12 cellular contexts compared by ENCODE assay signal in genomic region chr16:57113042-57113453, GRCh38. TPM values are rescaled to one million over a fixed set of nuclear protein-coding genes. Genes with fewer than 3 reads are reported as not detected.
A peak's percentile ranks its signal among the peaks of the same experiment; 100 is the strongest.
DNase-seq lines count a peak whose midpoint lies in the region; TF ChIP-seq lines count a peak whose summit lies in the region.
"Had no signal": no experiment of that assay in that cellular context is flagged by ENCODE, and none has a peak within 500 bp of the region (broad histone marks: within the 10 kb centered on the region; RNA-seq: fewer than 3 reads in every experiment).

No MANE protein-coding gene starts in this region.

- H2AFZ ChIP-seq in neuronal stem cell (ENCODE audit: low read length), result no peak overlapping the region

- TF ChIP-seq CTCF in choroid plexus epithelial cell (conservative IDR thresholded peaks at IDR 0.05; ENCODE audit: low read depth, low read length), result no peak

- H3K9ac ChIP-seq in BLaER1 (no peak overlapping the region), neuronal stem cell (ENCODE audit: low read depth, low read length, poor library complexity) (no peak overlapping the region)

- H2BK12ac ChIP-seq in neuronal stem cell (ENCODE audit: low read length), result peak overlapping the region; percentile 2

- no peaks in the 10 kb centered on the region for H3K27me3 ChIP-seq in BLaER1
- H3K27me3 ChIP-seq in neuronal stem cell (ENCODE audit: control insufficient read depth in 3 of 3, insufficient read depth in 3 of 3, low read depth in 1 of 3, low read length in 3 of 3), result no peaks in the 10 kb centered on the region

- H3K79me1 ChIP-seq in neuronal stem cell (ENCODE audit: low read depth, low read length), result no peaks in the 10 kb centered on the region

- peak; percentile 62 for DNase-seq in LHCN-M2 (ENCODE audit: low read depth)
- DNase-seq in choroid plexus epithelial cell (ENCODE audit: low read depth), result peak; percentile 13
- no peak for DNase-seq in neuronal stem cell (ENCODE audit: low spot score)
- DNase-seq in Kasumi-1 (lab: John Stamatoyannopoulos, UW), result no peak
- no peak for DNase-seq in NCI-H1436 treated with DMSO at 0.1 percent for 48 hours (lab: John Stamatoyannopoulos, UW)
- DNase-seq in NOMO-1 treated with DMSO at 0.1 percent for 48 hours (lab: John Stamatoyannopoulos, UW; ENCODE audit: unreplicated experiment), result no peak
- no peak for DNase-seq in DMS153 treated with DMSO at 0.1 percent for 48 hours (lab: John Stamatoyannopoulos, UW; ENCODE audit: unreplicated experiment)
- DNase-seq: CD4-positive, alpha-beta memory T cell; NCI-H1694 treated with DMSO at 0.1 percent for 48 hours; stimulated activated CD4-positive, alpha-beta T cell treated with anti-CD3 and anti-CD28 coated beads, Interleukin-2, amount 100 ng/mL, for 24 hours had no signal

- H3K9me3 ChIP-seq in BLaER1, result no peaks in the 10 kb centered on the region
- H3K9me3 ChIP-seq in neuronal stem cell (replicated peaks in 1 of 2; ENCODE audit: control insufficient read depth in 2 of 2, insufficient read depth in 1 of 2, low read depth in 1 of 2, low read length in 2 of 2), result no peaks in the 10 kb centered on the region

- peak overlapping the region; percentile 46 for H3K4me2 ChIP-seq in BLaER1
- H3K4me2 ChIP-seq in neuronal stem cell (ENCODE audit: insufficient read depth, low read length, poor library complexity, severe bottlenecking), result no peak overlapping the region

- H3K4me1 ChIP-seq in BLaER1, result peaks cover 47% of the 10 kb centered on the region
- peaks cover 20 to 29% of the 10 kb centered on the region in 2 donors for H3K4me1 ChIP-seq in neuronal stem cell (ENCODE audit: control insufficient read depth in 2 of 2, insufficient read depth in 1 of 2, low read depth in 1 of 2, low read length in 2 of 2)

- H3K4me3 ChIP-seq in BLaER1 (no peak overlapping the region), choroid plexus epithelial cell (ENCODE audit: low read depth, low read length) (no peak overlapping the region), neuronal stem cell (ENCODE audit: low read length in 2 of 2) (no peak overlapping the region)

- no peak overlapping the region for H2BK5ac ChIP-seq in neuronal stem cell (ENCODE audit: low read length)

- H3K14ac ChIP-seq in neuronal stem cell (ENCODE audit: low read length), result no peak overlapping the region

- peaks cover 32% of the 10 kb centered on the region; the same call in 1 of the 2 replicates for H4K20me1 ChIP-seq in BLaER1

- H3K4ac ChIP-seq in neuronal stem cell (ENCODE audit: low read length), result no peak overlapping the region

- peak overlapping the region; percentile 42 for H2AK5ac ChIP-seq in neuronal stem cell (ENCODE audit: low read depth, low read length)

- peak overlapping the region; percentile 22 for H2BK15ac ChIP-seq in neuronal stem cell (ENCODE audit: low read length)

- no peak overlapping the region for H4K8ac ChIP-seq in neuronal stem cell (ENCODE audit: low read depth, low read length)

- no peak overlapping the region for H2BK120ac ChIP-seq in neuronal stem cell (ENCODE audit: low read depth, low read length)

- no peak overlapping the region for H4K91ac ChIP-seq in neuronal stem cell (ENCODE audit: low read depth, low read length, poor library complexity)

- no CpG with 5 or more reads among the region's 14 CpGs for WGBS in neuronal stem cell (ENCODE audit: extremely low coverage in 2 of 2, insufficient read length in 2 of 2, insufficient replicate concordance in 1 of 2), 2 donors

- peak overlapping the region; percentile 49 for H3K18ac ChIP-seq in neuronal stem cell (ENCODE audit: low read length)

- no peak overlapping the region for H3K23ac ChIP-seq in neuronal stem cell (ENCODE audit: low read depth, low read length, poor library complexity)

- H3K27ac ChIP-seq in BLaER1 (peak overlapping the region; percentile 42; the same call in 1 of the 2 replicates), neuronal stem cell (replicated peaks; ENCODE audit: low read length) (no peak overlapping the region)
- H3K27ac ChIP-seq: epithelial cell of prostate had no signal

- H3K36me3 ChIP-seq in BLaER1 (peaks cover 61% of the 10 kb centered on the region), neuronal stem cell (replicated peaks in 1 of 2; ENCODE audit: control insufficient read depth in 2 of 2, insufficient read depth in 2 of 2, low read length in 2 of 2) (peaks cover 0 to 41% of the 10 kb centered on the region in 2 donors)

RNA-seq across cellular contexts. Expression of gene CPNE2, which starts 20.7 kb away (rescaled TPM):
- total RNA-seq in LHCN-M2 (2014; rRNA removed), result 13.7 and 18.6 TPM in 2 replicates
- polyA plus RNA-seq in LHCN-M2 (2012), result 24.8 TPM
- 60.5 TPM for polyA plus RNA-seq in neuronal stem cell (2013, experiment 1 of 2)
- polyA plus RNA-seq in neuronal stem cell (2013, experiment 2 of 2), result 61.7 TPM

Comparison
In these comparisons a context has a peak if more than half of its experiments do, and no peak if none do; other contexts are left out.
1. DNase-seq: peak in LHCN-M2 (single experiment) and choroid plexus epithelial cell (single experiment); none in neuronal stem cell (single experiment), Kasumi-1 (0 of 2), NCI-H1436 treated with DMSO at 0.1 percent for 48 hours (single experiment), NOMO-1 treated with DMSO at 0.1 percent for 48 hours (single experiment) and DMS153 treated with DMSO at 0.1 percent for 48 hours (single experiment).